Comparison of ENCODE assay signal across 1 cellular context in the genomic region with DNA sequence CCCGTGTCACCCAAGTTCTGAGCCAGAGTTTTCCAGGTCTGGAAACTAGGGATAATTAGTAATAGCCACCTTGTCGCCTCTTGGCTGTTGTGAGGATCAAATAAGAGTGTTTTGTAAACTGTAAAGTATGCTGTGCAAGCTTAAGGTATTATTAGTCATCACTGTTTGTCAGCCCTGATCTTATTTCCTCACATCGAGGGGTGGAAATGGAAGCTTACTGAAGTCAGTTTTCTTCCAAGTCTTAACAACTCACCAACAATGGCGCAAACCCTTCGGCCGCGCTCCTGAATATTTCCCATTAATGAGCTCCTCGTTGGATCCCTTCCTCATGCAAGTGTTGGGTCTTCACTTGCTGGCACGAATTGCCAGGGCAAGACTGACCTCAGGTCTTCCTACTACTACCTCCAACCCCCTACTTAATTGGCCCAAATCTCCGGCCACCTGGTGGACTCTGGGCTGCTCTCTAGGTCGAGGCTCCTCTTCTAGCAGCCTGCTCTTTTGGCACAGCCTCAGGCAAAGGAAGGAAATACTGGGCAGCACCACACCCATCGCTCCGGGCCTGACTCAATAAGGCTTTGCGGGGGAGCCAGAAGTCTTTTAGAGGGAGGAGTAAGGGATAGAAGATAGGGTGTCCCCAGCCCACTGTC.
TF ChIP-seq lines count a peak whose summit lies in the region.

No MANE protein-coding gene starts in this region.

TF ChIP-seq in GM12878, 131 proteins besides CTCF, POLR2A, EP300 and RAD21:
- no peak for TF ChIP-seq JUNB (IDR thresholded peaks at IDR 0.05)
- TF ChIP-seq STAT1 (conservative IDR thresholded peaks at IDR 0.05), result no peak
- TF ChIP-seq TAF1 (IDR thresholded peaks at IDR 0.05; ENCODE audit: borderline replicate concordance, low read depth, low read length), result no peak
- no peak for TF ChIP-seq SIX5 (IDR thresholded peaks at IDR 0.05; ENCODE audit: low read depth, low read length, severe bottlenecking)
- no peak for TF ChIP-seq RCOR1 (conservative IDR thresholded peaks at IDR 0.05; ENCODE audit: low read depth, low read length)
- no peak for TF ChIP-seq RELA (IDR thresholded peaks at IDR 0.05; ENCODE audit: borderline replicate concordance, partially characterized antibody)
- TF ChIP-seq, protein P1, sequence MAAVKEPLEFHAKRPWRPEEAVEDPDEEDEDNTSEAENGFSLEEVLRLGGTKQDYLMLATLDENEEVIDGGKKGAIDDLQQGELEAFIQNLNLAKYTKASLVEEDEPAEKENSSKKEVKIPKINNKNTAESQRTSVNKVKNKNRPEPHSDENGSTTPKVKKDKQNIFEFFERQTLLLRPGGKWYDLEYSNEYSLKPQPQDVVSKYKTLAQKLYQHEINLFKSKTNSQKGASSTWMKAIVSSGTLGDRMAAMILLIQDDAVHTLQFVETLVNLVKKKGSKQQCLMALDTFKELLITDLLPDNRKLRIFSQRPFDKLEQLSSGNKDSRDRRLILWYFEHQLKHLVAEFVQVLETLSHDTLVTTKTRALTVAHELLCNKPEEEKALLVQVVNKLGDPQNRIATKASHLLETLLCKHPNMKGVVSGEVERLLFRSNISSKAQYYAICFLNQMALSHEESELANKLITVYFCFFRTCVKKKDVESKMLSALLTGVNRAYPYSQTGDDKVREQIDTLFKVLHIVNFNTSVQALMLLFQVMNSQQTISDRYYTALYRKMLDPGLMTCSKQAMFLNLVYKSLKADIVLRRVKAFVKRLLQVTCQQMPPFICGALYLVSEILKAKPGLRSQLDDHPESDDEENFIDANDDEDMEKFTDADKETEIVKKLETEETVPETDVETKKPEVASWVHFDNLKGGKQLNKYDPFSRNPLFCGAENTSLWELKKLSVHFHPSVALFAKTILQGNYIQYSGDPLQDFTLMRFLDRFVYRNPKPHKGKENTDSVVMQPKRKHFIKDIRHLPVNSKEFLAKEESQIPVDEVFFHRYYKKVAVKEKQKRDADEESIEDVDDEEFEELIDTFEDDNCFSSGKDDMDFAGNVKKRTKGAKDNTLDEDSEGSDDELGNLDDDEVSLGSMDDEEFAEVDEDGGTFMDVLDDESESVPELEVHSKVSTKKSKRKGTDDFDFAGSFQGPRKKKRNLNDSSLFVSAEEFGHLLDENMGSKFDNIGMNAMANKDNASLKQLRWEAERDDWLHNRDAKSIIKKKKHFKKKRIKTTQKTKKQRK (IDR thresholded peaks at IDR 0.05; ENCODE audit: low read depth, low read length), result no peak
- no peak for TF ChIP-seq HDAC2 (IDR thresholded peaks at IDR 0.05)
- TF ChIP-seq, protein P2, sequence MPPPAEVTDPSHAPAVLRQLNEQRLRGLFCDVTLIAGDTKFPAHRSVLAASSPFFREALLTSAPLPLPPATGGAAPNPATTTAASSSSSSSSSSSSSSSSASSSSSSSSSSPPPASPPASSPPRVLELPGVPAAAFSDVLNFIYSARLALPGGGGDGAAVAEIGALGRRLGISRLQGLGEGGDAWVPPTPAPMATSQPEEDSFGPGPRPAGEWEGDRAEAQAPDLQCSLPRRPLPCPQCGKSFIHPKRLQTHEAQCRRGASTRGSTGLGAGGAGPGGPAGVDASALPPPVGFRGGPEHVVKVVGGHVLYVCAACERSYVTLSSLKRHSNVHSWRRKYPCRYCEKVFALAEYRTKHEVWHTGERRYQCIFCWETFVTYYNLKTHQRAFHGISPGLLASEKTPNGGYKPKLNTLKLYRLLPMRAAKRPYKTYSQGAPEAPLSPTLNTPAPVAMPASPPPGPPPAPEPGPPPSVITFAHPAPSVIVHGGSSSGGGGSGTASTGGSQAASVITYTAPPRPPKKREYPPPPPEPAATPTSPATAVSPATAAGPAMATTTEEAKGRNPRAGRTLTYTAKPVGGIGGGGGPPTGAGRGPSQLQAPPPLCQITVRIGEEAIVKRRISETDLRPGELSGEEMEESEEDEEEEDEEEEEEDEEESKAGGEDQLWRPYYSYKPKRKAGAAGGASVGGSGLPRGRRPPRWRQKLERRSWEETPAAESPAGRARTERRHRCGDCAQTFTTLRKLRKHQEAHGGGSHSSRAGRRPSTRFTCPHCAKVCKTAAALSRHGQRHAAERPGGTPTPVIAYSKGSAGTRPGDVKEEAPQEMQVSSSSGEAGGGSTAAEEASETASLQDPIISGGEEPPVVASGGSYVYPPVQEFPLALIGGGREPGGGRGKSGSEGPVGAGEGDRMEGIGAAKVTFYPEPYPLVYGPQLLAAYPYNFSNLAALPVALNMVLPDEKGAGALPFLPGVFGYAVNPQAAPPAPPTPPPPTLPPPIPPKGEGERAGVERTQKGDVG (CRISPR knock-in tag; IDR thresholded peaks at IDR 0.05), result no peak
- no peak for TF ChIP-seq SMAD1 (IDR thresholded peaks at IDR 0.05; ENCODE audit: low read depth, partially characterized antibody)
- no peak for TF ChIP-seq TBL1XR1 (IDR thresholded peaks at IDR 0.05; ENCODE audit: low read depth, low read length)
- TF ChIP-seq YY1 (IDR thresholded peaks at IDR 0.05; ENCODE audit: low read depth, low read length), result no peak
- TF ChIP-seq, protein P3, sequence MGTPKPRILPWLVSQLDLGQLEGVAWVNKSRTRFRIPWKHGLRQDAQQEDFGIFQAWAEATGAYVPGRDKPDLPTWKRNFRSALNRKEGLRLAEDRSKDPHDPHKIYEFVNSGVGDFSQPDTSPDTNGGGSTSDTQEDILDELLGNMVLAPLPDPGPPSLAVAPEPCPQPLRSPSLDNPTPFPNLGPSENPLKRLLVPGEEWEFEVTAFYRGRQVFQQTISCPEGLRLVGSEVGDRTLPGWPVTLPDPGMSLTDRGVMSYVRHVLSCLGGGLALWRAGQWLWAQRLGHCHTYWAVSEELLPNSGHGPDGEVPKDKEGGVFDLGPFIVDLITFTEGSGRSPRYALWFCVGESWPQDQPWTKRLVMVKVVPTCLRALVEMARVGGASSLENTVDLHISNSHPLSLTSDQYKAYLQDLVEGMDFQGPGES (IDR thresholded peaks at IDR 0.05), result no peak
- TF ChIP-seq NFXL1 (IDR thresholded peaks at IDR 0.05; ENCODE audit: borderline replicate concordance), result no peak
- no peak for TF ChIP-seq MXI1 (IDR thresholded peaks at IDR 0.05; ENCODE audit: low read depth, low read length)
- TF ChIP-seq BCL11A (IDR thresholded peaks at IDR 0.05; ENCODE audit: low read depth, low read length), result no peak
- TF ChIP-seq BRCA1 (IDR thresholded peaks at IDR 0.05; ENCODE audit: low read depth, low read length), result no peak
- TF ChIP-seq PML (IDR thresholded peaks at IDR 0.05; ENCODE audit: low read length), result no peak
- TF ChIP-seq CBFB (IDR thresholded peaks at IDR 0.05; ENCODE audit: low read depth), result no peak
